ENCODE assay signal across 2 cellular contexts in the genomic region with DNA sequence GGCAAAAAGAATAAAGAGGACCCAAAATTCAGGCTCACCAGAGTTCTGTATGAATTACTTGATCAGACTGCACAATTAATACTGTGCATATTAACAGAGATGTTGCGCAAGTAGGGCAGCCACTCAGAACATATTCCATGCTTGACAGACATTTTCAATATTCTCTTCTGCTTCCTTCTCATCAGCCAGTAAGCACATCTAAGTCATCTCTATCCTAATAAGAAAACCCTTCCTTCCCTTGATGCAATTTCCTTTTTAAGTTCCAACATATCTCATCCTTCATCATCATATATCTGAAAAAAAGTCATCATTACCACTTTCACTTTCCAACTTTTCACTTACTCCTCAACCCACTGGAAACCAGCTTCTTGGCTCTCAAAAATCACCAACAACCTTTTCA.
TF ChIP-seq lines count a peak whose summit lies in the region.

No MANE protein-coding gene starts in this region.

TF ChIP-seq in K562, 482 proteins besides CTCF, POLR2A, EP300 and RAD21:
- TF ChIP-seq CEBPB (tag; IDR thresholded peaks at IDR 0.05): 0 out of 2 replicates have a peak, but pooled peaks have one; percentile 18
- no peak for TF ChIP-seq CEBPG (CRISPR knock-in tag; IDR thresholded peaks at IDR 0.05)
- TF ChIP-seq CEBPG (tag; conservative IDR thresholded peaks at IDR 0.05 in 1 of 2, IDR thresholded peaks at IDR 0.05 in 1 of 2): 0 out of 4 replicates have a peak, but pooled peaks of 1 of the 2 experiments have one; percentile 53
- no peak for TF ChIP-seq SMAD3 (CRISPR knock-in tag; conservative IDR thresholded peaks at IDR 0.05)
TF ChIP-seq in K562: peak in this region for 2.

TF ChIP-seq in WTC11, 78 proteins besides CTCF, POLR2A, EP300 and RAD21:
- TF ChIP-seq NR1H2 (CRISPR knock-in tag; IDR thresholded peaks at IDR 0.05): no peak
- no peak for TF ChIP-seq MXD4 (CRISPR knock-in tag; IDR thresholded peaks at IDR 0.05; ENCODE audit: borderline replicate concordance)
- TF ChIP-seq TCF7 (CRISPR knock-in tag; IDR thresholded peaks at IDR 0.05; ENCODE audit: low read depth): no peak
- no peak for TF ChIP-seq IRF2 (CRISPR knock-in tag; IDR thresholded peaks at IDR 0.05; ENCODE audit: borderline replicate concordance, low read depth)
- TF ChIP-seq, protein P1, sequence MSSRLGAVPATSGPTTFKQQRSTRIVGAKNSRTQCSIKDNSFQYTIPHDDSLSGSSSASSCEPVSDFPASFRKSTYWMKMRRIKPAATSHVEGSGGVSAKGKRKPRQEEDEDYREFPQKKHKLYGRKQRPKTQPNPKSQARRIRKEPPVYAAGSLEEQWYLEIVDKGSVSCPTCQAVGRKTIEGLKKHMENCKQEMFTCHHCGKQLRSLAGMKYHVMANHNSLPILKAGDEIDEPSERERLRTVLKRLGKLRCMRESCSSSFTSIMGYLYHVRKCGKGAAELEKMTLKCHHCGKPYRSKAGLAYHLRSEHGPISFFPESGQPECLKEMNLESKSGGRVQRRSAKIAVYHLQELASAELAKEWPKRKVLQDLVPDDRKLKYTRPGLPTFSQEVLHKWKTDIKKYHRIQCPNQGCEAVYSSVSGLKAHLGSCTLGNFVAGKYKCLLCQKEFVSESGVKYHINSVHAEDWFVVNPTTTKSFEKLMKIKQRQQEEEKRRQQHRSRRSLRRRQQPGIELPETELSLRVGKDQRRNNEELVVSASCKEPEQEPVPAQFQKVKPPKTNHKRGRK (CRISPR knock-in tag; IDR thresholded peaks at IDR 0.05; ENCODE audit: borderline replicate concordance): no peak
